ENCODE assay signal across 26 cellular contexts in the genomic region with DNA sequence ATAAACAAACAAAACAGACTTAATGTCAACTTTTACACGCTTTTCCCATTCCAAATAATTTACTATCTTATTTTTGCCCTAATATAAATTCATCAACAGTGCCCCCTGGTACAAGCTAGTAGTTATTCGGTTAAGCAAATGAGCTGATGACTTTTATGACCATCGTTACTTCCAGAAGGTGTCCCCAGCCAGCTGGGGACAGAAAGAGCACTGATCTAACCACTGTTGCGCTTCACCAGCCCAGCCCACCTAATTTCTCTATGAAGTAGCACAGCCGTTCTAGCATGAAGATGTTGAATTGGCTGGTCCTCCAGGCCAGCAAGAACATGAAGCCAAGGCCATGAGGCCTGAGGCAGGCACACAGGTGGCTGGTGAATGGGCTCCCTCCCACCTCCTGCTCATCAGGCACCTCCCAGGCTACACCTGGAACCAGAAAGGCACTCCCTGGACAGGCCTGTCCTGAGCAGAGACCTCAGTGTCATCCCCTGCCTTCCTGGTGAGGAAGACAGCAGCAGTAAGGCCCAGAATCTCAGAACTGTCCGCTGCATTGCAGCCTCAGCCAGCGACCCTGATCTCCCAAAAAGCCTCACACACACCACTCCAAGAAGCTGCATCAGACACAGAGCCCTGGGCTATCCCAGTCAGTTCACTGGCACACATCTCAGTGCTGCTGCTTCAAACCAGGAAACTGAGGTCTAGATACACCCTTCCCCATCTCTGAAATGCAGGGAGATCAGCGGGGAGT. TPM values are rescaled to one million over a fixed set of nuclear protein-coding genes. Genes with fewer than 3 reads are reported as not detected.
DNase-seq lines count a peak whose midpoint lies in the region; ATAC-seq and TF ChIP-seq lines count a peak whose summit lies in the region.
"Had no signal": no experiment of that assay in that cellular context is flagged by ENCODE, and none has a peak within 500 bp of the region (broad histone marks: within the 10 kb centered on the region; RNA-seq: fewer than 3 reads in every experiment).

No MANE protein-coding gene starts in this region.

- POLR2A ChIA-PET in naive thymus-derived CD8-positive, alpha-beta T cell (lab: Charles Lee) = interaction anchor here (1.4 kb wide), 1 partner anchor 55 kb away, joined by 3 read pairs; no protein-coding TSS in a partner anchor

- no peak overlapping the region for H3K4me3 Mint-ChIP-seq in naive thymus-derived CD8-positive, alpha-beta T cell
- H3K4me3 Mint-ChIP-seq: activated B cell treated with CpG ODN at 0.5 μM for 24 hours; CD14-positive monocyte; HFFc6; IgD-negative memory B cell; T-helper 2 cell treated with Interferon-gamma antibody and Interleukin-4, amounts not matched to agents 5 μg/mL and 100 μg/mL, for 36 hours had no signal

- no peaks in the 10 kb centered on the region for H3K27me3 ChIP-seq in BLaER1
- no peaks in the 10 kb centered on the region for H3K27me3 ChIP-seq in WERI-Rb-1 (ENCODE audit: insufficient read depth, low read depth, severe bottlenecking)
- H3K27me3 ChIP-seq: uterus had no signal

- no peak overlapping the region for H3K4me3 ChIP-seq in BLaER1
- H3K4me3 ChIP-seq in WERI-Rb-1 (ENCODE audit: low read depth, low read length) = no peak overlapping the region
- H3K4me3 ChIP-seq: lung, SK-N-MC, uterus had no signal

- peak; percentile 47 for DNase-seq in GM13977 (ENCODE audit: low spot score)
- no peak for DNase-seq in WERI-Rb-1
- no peak for DNase-seq in naive thymus-derived CD8-positive, alpha-beta T cell
- DNase-seq in OCI-M1 (lab: John Stamatoyannopoulos, UW) = no peak
- no peak for DNase-seq in NCI-H146 treated with DMSO at 0.1 percent for 48 hours (lab: John Stamatoyannopoulos, UW; ENCODE audit: unreplicated experiment)
- DNase-seq: activated B cell treated with CpG ODN at 0.5 μM for 24 hours; activated CD4-positive, alpha-beta T cell treated with anti-CD3 and anti-CD28 coated beads, Interleukin-2, amount 50 U/mL, for 48 hours; activated T-cell treated with anti-CD3 and anti-CD28 coated beads for 4 hours; amniotic stem cell; caudate nucleus; erythroblast; foreskin melanocyte; HFFc6; hippocampal formation; NCI-H1694; occipital lobe; uterus had no signal

- H3K27ac ChIP-seq in BLaER1 (peak overlapping the region; percentile 33; the same call in 1 of the 2 replicates), WERI-Rb-1 (peak overlapping the region; percentile 77; the same call in 1 of the 2 replicates)
- H3K27ac ChIP-seq: HL-60, SK-N-MC, uterus had no signal

- peak overlapping the region in 8 of 10 donors; percentile 5 to 53 (median 20) for H3K27ac Mint-ChIP-seq in naive thymus-derived CD8-positive, alpha-beta T cell
- H3K27ac Mint-ChIP-seq: activated B cell treated with CpG ODN at 0.5 μM for 24 hours; HFFc6; T-helper 2 cell treated with Interferon-gamma antibody and Interleukin-4, amounts not matched to agents 5 μg/mL and 100 μg/mL, for 36 hours had no signal

- no peak overlapping the region for H3K9ac ChIP-seq in BLaER1

- H3K4me1 Mint-ChIP-seq in naive thymus-derived CD8-positive, alpha-beta T cell = peaks cover 23 to 39% (median 37%) of the 10 kb centered on the region in 4 donors

- in situ Hi-C loops in GM13977 (cut with MboI; ENCODE audit: low pct_unique_long_range_greater_than_20kb, low sequenced_read_pairs, unreplicated experiment) = no loop called here

- H3K27me3 Mint-ChIP-seq in naive thymus-derived CD8-positive, alpha-beta T cell = no peaks in the 10 kb centered on the region
- H3K27me3 Mint-ChIP-seq: activated B cell treated with CpG ODN at 0.5 μM for 24 hours, IgD-negative memory B cell had no signal

- H3K36me3 Mint-ChIP-seq in naive thymus-derived CD8-positive, alpha-beta T cell = peaks cover 0 to 5% (median 0%) of the 10 kb centered on the region in 3 donors
- H3K36me3 Mint-ChIP-seq: CD14-positive monocyte, IgD-negative memory B cell had no signal

- H3K4me2 ChIP-seq in BLaER1 = peak overlapping the region; percentile 58

- H3K36me3 ChIP-seq in BLaER1 (peaks cover 6% of the 10 kb centered on the region; the same call in 1 of the 2 replicates), WERI-Rb-1 (0 out of 2 replicates have a peak, but pooled peaks cover 3% of the 10 kb centered on the region)
- H3K36me3 ChIP-seq: uterus had no signal

- no peak for ATAC-seq in naive thymus-derived CD8-positive, alpha-beta T cell
- ATAC-seq in HG03095 (IDR thresholded peaks at IDR 0.05; ENCODE audit: unreplicated experiment) (no peak), GM21619 (IDR thresholded peaks at IDR 0.05; ENCODE audit: unreplicated experiment) (no peak)

- H3K4me1 ChIP-seq in BLaER1 = peaks cover 55% of the 10 kb centered on the region
- H3K4me1 ChIP-seq: uterus had no signal

- H3K9me3 ChIP-seq in BLaER1 (no peaks in the 10 kb centered on the region), WERI-Rb-1 (ENCODE audit: severe bottlenecking) (no peaks in the 10 kb centered on the region)
- H3K9me3 ChIP-seq: uterus had no signal

- H4K20me1 ChIP-seq in BLaER1 = peaks cover 74% of the 10 kb centered on the region

- H3K9me3 Mint-ChIP-seq in naive thymus-derived CD8-positive, alpha-beta T cell = no peaks in the 10 kb centered on the region
- H3K9me3 Mint-ChIP-seq: activated B cell treated with CpG ODN at 0.5 μM for 24 hours; HFFc6; IgD-negative memory B cell; T-helper 2 cell treated with Interferon-gamma antibody and Interleukin-4, amounts not matched to agents 5 μg/mL and 100 μg/mL, for 36 hours had no signal

- TF ChIP-seq CTCF in GM13977 (IDR thresholded peaks at IDR 0.05; ENCODE audit: extremely low read depth, insufficient read depth, missing control alignments) (no peak), WERI-Rb-1 (IDR thresholded peaks at IDR 0.05; ENCODE audit: low read depth, low read length) (no peak)

RNA-seq across cellular contexts. Expression of gene GNB1L, which starts 12.9 kb away (rescaled TPM):
- total RNA-seq in naive thymus-derived CD8-positive, alpha-beta T cell = 10 to 100 TPM; 11.0 to 12.5 TPM
- 10 to 100 TPM; 12.2 to 18.7 (median 17.3) TPM for polyA plus RNA-seq in naive thymus-derived CD8-positive, alpha-beta T cell

RNA-seq across cellular contexts. Expression of gene RTL10, which starts 12.9 kb away (rescaled TPM):
- total RNA-seq in naive thymus-derived CD8-positive, alpha-beta T cell = 10 to 100 TPM; 30.9 to 33.0 TPM
- polyA plus RNA-seq in naive thymus-derived CD8-positive, alpha-beta T cell = 10 to 100 TPM in 2 of 3 donors, 1 to 10 TPM in 1; 7.0 to 14.3 (median 13.4) TPM
